In the genomic region with DNA sequence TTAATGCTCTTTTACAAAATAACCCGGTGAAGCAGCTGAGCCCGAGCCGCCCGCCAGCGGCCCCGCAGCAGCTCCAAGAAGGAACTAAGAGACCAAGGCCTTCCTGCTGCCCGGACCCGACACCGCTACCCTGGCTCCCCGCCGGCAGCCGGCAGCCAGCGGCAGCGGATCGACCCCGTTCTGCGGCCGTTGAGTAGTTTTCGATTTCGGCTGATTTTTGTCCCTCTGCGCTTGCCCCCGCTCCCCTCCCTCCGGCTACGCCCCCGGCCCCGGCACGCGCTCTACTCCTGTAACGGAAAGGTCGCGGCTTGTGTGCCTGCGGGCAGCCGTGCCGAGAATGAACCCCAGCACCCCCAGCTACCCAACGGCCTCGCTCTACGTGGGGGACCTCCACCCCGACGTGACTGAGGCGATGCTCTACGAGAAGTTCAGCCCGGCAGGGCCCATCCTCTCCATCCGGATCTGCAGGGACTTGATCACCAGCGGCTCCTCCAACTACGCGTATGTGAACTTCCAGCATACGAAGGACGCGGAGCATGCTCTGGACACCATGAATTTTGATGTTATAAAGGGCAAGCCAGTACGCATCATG, we compare ENCODE assay signal across 13 cellular contexts. TPM values are rescaled to one million over a fixed set of nuclear protein-coding genes. Genes with fewer than 3 reads are reported as not detected.
A peak's percentile ranks its signal among the peaks of the same experiment; 100 is the strongest.
DNase-seq lines count a peak whose midpoint lies in the region; ATAC-seq and TF ChIP-seq lines count a peak whose summit lies in the region.
"Had no signal": no experiment of that assay in that cellular context is flagged by ENCODE, and none has a peak within 500 bp of the region (broad histone marks: within the 10 kb centered on the region; RNA-seq: fewer than 3 reads in every experiment).

Gene PABPC3, plus strand, starts transcription at position 275 of the 592 bp plus-strand sequence. Its CDS starts 63 bp downstream, at position 338.

- no peak within 1 kb of the TSS for H3K27ac Mint-ChIP-seq in activated CD8-positive, alpha-beta T cell treated with anti-CD3 and anti-CD28 coated beads, Interleukin-2, amount 10 ng/mL, durations not matched to agents 7 days and 5 days
- H3K27ac Mint-ChIP-seq: CD8-positive, alpha-beta T cell had no signal

- H3K27ac ChIP-seq in esophagus muscularis mucosa (replicated peaks in 1 of 4) (no peak within 1 kb of the TSS), spleen (no peak within 1 kb of the TSS)
- H3K27ac ChIP-seq: GM23248 had no signal

- 51% methylated on average over 37 of the region's 50 CpGs for WGBS in esophagus muscularis mucosa
- WGBS in spleen, 5 donors = 24 to 56% (median 32%) methylated on average over 35 to 50 of the region's 50 CpGs

- no peak for ATAC-seq in Right ventricle myocardium inferior
- no peak for ATAC-seq in left ventricle myocardium superior
- ATAC-seq in activated CD8-positive, alpha-beta T cell treated with anti-CD3 and anti-CD28 coated beads, Interleukin-2, amount 10 ng/mL, durations not matched to agents 7 days and 5 days = no peak
- ATAC-seq in stimulated activated naive CD8-positive, alpha-beta T cell treated with anti-CD3 and anti-CD28 coated beads, Interleukin-15, Interleukin-2, amounts not matched to agents 100 U/mL and 50 U/mL, for 24 hours = no peak
- ATAC-seq in HG03521 (IDR thresholded peaks at IDR 0.05; ENCODE audit: unreplicated experiment) = no peak
- ATAC-seq: CD8-positive, alpha-beta T cell had no signal

- no peaks in the 10 kb centered on the region for H3K9me3 Mint-ChIP-seq in activated CD8-positive, alpha-beta T cell treated with anti-CD3 and anti-CD28 coated beads, Interleukin-2, amount 10 ng/mL, durations not matched to agents 7 days and 5 days (ENCODE audit: insufficient read depth)
- H3K9me3 Mint-ChIP-seq: CD8-positive, alpha-beta T cell had no signal

- H3K9me3 ChIP-seq in esophagus muscularis mucosa (no peaks in the 10 kb centered on the region), spleen (peaks cover 0 to 2% (median 0%) of the 10 kb centered on the region in 8 donors)

- H3K27me3 ChIP-seq in esophagus muscularis mucosa (peaks cover 0 to 40% (median 5%) of the 10 kb centered on the region in 4 donors), spleen (replicated peaks in 1 of 7) (peaks cover 0 to 58% (median 22%) of the 10 kb centered on the region in 7 donors)

- H3K4me3 ChIP-seq in esophagus muscularis mucosa (peak within 1 kb of the TSS in 3 of 4 donors; percentile 12 to 35 (median 28)), spleen (peak within 1 kb of the TSS in 2 of 8 donors; percentile 8 to 52)
- H3K4me3 ChIP-seq: GM23248 had no signal

- H3K36me3 Mint-ChIP-seq in activated CD8-positive, alpha-beta T cell treated with anti-CD3 and anti-CD28 coated beads, Interleukin-2, amount 10 ng/mL, durations not matched to agents 7 days and 5 days (ENCODE audit: low read depth) = no peaks in the 10 kb centered on the region
- H3K36me3 Mint-ChIP-seq: CD8-positive, alpha-beta T cell had no signal

- TF ChIP-seq CTCF in esophagus muscularis mucosa (IDR thresholded peaks at IDR 0.05) (no peak), spleen (IDR thresholded peaks at IDR 0.05 in 8 of 11, conservative IDR thresholded peaks at IDR 0.05 in 3 of 11) (no peak)

- no peaks in the 10 kb centered on the region for H3K4me1 Mint-ChIP-seq in activated CD8-positive, alpha-beta T cell treated with anti-CD3 and anti-CD28 coated beads, Interleukin-2, amount 10 ng/mL, durations not matched to agents 7 days and 5 days (ENCODE audit: low read depth)

- TF ChIP-seq EP300 in esophagus muscularis mucosa (IDR thresholded peaks at IDR 0.05) = no peak

- TF ChIP-seq POLR2A in esophagus muscularis mucosa (IDR thresholded peaks at IDR 0.05; ENCODE audit: low read depth) (no peak), spleen (IDR thresholded peaks at IDR 0.05) (no peak)

- peaks cover 0 to 5% (median 0%) of the 10 kb centered on the region in 4 donors for H3K4me1 ChIP-seq in esophagus muscularis mucosa
- H3K4me1 ChIP-seq in spleen = no peaks in the 10 kb centered on the region

- DNase-seq in Right ventricle myocardium inferior (ENCODE audit: missing footprints) (peak; percentile 44), left ventricle myocardium superior (no peak), esophagus muscularis mucosa (ENCODE audit: extremely low spot score) (peak; percentile 72), cerebellar nuclear complex (lab: John Stamatoyannopoulos, UW) (no peak), spleen (no peak)
- DNase-seq in activated CD8-positive, alpha-beta T cell treated with anti-CD3 and anti-CD28 coated beads, Interleukin-2, amount 10 ng/mL, durations not matched to agents 7 days and 5 days = no peak
- DNase-seq in stimulated activated naive CD8-positive, alpha-beta T cell treated with anti-CD3 and anti-CD28 coated beads, Interleukin-15, Interleukin-2, amounts not matched to agents 100 U/mL and 50 U/mL, for 24 hours = peak; percentile 11
- DNase-seq: activated gamma-delta T cell; CD8-positive, alpha-beta T cell; GM23248; RPMI8226; stimulated activated naive CD4-positive, alpha-beta T cell had no signal

- H3K36me3 ChIP-seq in esophagus muscularis mucosa = no peaks in the 10 kb centered on the region
- no peaks in the 10 kb centered on the region for H3K36me3 ChIP-seq in spleen

- H3K27me3 Mint-ChIP-seq in activated CD8-positive, alpha-beta T cell treated with anti-CD3 and anti-CD28 coated beads, Interleukin-2, amount 10 ng/mL, durations not matched to agents 7 days and 5 days (ENCODE audit: low read depth) = peaks cover 32% of the 10 kb centered on the region

- CTCF ChIA-PET in activated CD8-positive, alpha-beta T cell treated with anti-CD3 and anti-CD28 coated beads, Interleukin-2, amount 10 ng/mL, durations not matched to agents 7 days and 5 days (lab: Charles Lee) = no interaction called here

- intact Hi-C loops in Right ventricle myocardium inferior (cut with DNase I) = no loop called here
- intact Hi-C loops in left ventricle myocardium superior (cut with micrococcal nuclease) = no loop called here
- intact Hi-C loops in esophagus muscularis mucosa (cut with DNase I) = no loop called here
- intact Hi-C loops in spleen (cut with DNase I; ENCODE audit: low total_unique reads) = no loop called here

- H3K4me3 Mint-ChIP-seq in activated CD8-positive, alpha-beta T cell treated with anti-CD3 and anti-CD28 coated beads, Interleukin-2, amount 10 ng/mL, durations not matched to agents 7 days and 5 days = peak within 1 kb of the TSS; percentile 26
- H3K4me3 Mint-ChIP-seq: CD8-positive, alpha-beta T cell had no signal

- POLR2A ChIA-PET in activated CD8-positive, alpha-beta T cell treated with anti-CD3 and anti-CD28 coated beads, Interleukin-2, amount 10 ng/mL, durations not matched to agents 7 days and 5 days (lab: Charles Lee) = no interaction called here

RNA-seq across cellular contexts. Expression of gene PABPC3, which starts in this region (rescaled TPM):
- total RNA-seq in Right ventricle myocardium inferior (0.05 TPM), left ventricle myocardium superior (0.07 TPM), esophagus muscularis mucosa (under 1 TPM in 3 of 4 donors, not detected in 1; under 0.01 to 0.17 (median 0.11) TPM), spleen (under 1 TPM; 0.20 to 0.38 (median 0.30) TPM)
- total RNA-seq in activated CD8-positive, alpha-beta T cell treated with anti-CD3 and anti-CD28 coated beads, Interleukin-2, amount 10 ng/mL, durations not matched to agents 7 days and 5 days = under 1 TPM; 0.63 to 0.79 TPM
- polyA plus RNA-seq in spleen = under 1 TPM; 0.03 to 0.21 (median 0.13) TPM

Comparison
In these comparisons a context has a peak if more than half of its experiments do, and no peak if none do; other contexts are left out.
1. Peak in DNase-seq in Right ventricle myocardium inferior; RNA of the gene not detected or under 1 TPM.
2. Peak in DNase-seq and H3K4me3 ChIP-seq in esophagus muscularis mucosa; RNA of the gene not detected or under 1 TPM.